11 cellular contexts compared by ENCODE assay signal in genomic region chr1:234530641-234531040, GRCh38. TPM values are rescaled to one million over a fixed set of nuclear protein-coding genes. Genes with fewer than 3 reads are reported as not detected.
DNase-seq lines count a peak whose midpoint lies in the region; ATAC-seq and TF ChIP-seq lines count a peak whose summit lies in the region.
"Had no signal": no experiment of that assay in that cellular context is flagged by ENCODE, and none has a peak within 500 bp of the region (broad histone marks: within the 10 kb centered on the region; RNA-seq: fewer than 3 reads in every experiment).

No MANE protein-coding gene starts in this region.

- no peak overlapping the region for H3K14ac ChIP-seq in mesenchymal stem cell (ENCODE audit: low read length in 2 of 2)

- WGBS in mesenchymal stem cell = 95% methylated on average over 7 of the region's 10 CpGs

- H3K36me3 Mint-ChIP-seq in GM23338 (ENCODE audit: low read depth) (no peaks in the 10 kb centered on the region), brain (no peaks in the 10 kb centered on the region)
- H3K36me3 Mint-ChIP-seq: CD4-positive, CD25-positive, alpha-beta regulatory T cell had no signal

- H3K27me3 ChIP-seq in GM23338 (ENCODE audit: insufficient read depth) = no peaks in the 10 kb centered on the region
- no peaks in the 10 kb centered on the region for H3K27me3 ChIP-seq in mesenchymal stem cell (ENCODE audit: control insufficient read depth in 1 of 2, insufficient read depth in 1 of 2, low read length in 2 of 2)
- no peaks in the 10 kb centered on the region for H3K27me3 ChIP-seq in stomach smooth muscle (ENCODE audit: control insufficient read depth in 1 of 2, insufficient read depth in 2 of 2, low read length in 2 of 2)
- no peaks in the 10 kb centered on the region for H3K27me3 ChIP-seq in effector memory CD4-positive, alpha-beta T cell (replicated peaks; ENCODE audit: control insufficient read depth, insufficient read depth, low read length, poor library complexity, severe bottlenecking)

- H3K4me1 ChIP-seq in GM23338 (ENCODE audit: insufficient read depth) = peaks cover 7% of the 10 kb centered on the region; the same call in 1 of the 2 replicates
- H3K4me1 ChIP-seq in mesenchymal stem cell (ENCODE audit: control insufficient read depth, insufficient read depth, low read depth, low read length) = peaks cover 9% of the 10 kb centered on the region
- H3K4me1 ChIP-seq in stomach smooth muscle (ENCODE audit: control insufficient read depth, insufficient read depth, low read length) = peaks cover 69% of the 10 kb centered on the region
- H3K4me1 ChIP-seq in effector memory CD4-positive, alpha-beta T cell (ENCODE audit: control insufficient read depth, insufficient read depth, low read length, poor library complexity, severe bottlenecking) = no peaks in the 10 kb centered on the region

- H3K9ac ChIP-seq in mesenchymal stem cell (ENCODE audit: low read length) = peak overlapping the region; percentile 94
- peak overlapping the region in 1 of 2 donors; percentile 64 for H3K9ac ChIP-seq in stomach smooth muscle (ENCODE audit: low read length in 2 of 2)

- no peak overlapping the region for H3K23ac ChIP-seq in mesenchymal stem cell (ENCODE audit: low read length in 2 of 2)

- no peaks in the 10 kb centered on the region for H3K79me2 ChIP-seq in GM23338 (replicated peaks; ENCODE audit: insufficient read depth)

- TF ChIP-seq CTCF in GM23338 (conservative IDR thresholded peaks at IDR 0.05; ENCODE audit: low read depth in 2 of 2) = no peak
- no peak for TF ChIP-seq CTCF in brain (conservative IDR thresholded peaks at IDR 0.05)

- H3F3A ChIP-seq in GM23338 (replicated peaks; ENCODE audit: low read depth) = 0 out of 2 replicates have a peak, but pooled peaks cover 3% of the 10 kb centered on the region

- H3K9me3 Mint-ChIP-seq in GM23338 (no peaks in the 10 kb centered on the region), brain (peaks cover 0 to 17% (median 3%) of the 10 kb centered on the region in 5 experiments)
- H3K9me3 Mint-ChIP-seq: CD4-positive, CD25-positive, alpha-beta regulatory T cell had no signal

- H3K4ac ChIP-seq in mesenchymal stem cell (ENCODE audit: low read depth in 1 of 2, low read length in 2 of 2) = no peak overlapping the region

- H3K9me3 ChIP-seq in mesenchymal stem cell (ENCODE audit: control insufficient read depth, low read length) (no peaks in the 10 kb centered on the region), stomach smooth muscle (ENCODE audit: control insufficient read depth in 2 of 2, low read length in 2 of 2) (no peaks in the 10 kb centered on the region)
- no peaks in the 10 kb centered on the region for H3K9me3 ChIP-seq in effector memory CD4-positive, alpha-beta T cell (ENCODE audit: control insufficient read depth, low read length)

- H2BK5ac ChIP-seq in mesenchymal stem cell (ENCODE audit: low read depth, low read length, poor library complexity, severe bottlenecking) = no peak overlapping the region

- H3K18ac ChIP-seq in mesenchymal stem cell (ENCODE audit: low read depth in 1 of 2, low read length in 2 of 2) = no peak overlapping the region

- H3K9me2 ChIP-seq in GM23338 (ENCODE audit: insufficient read depth) = no peaks in the 10 kb centered on the region

- no peak overlapping the region for H2AK5ac ChIP-seq in mesenchymal stem cell (ENCODE audit: low read length, severe bottlenecking)

- H3K27me3 Mint-ChIP-seq in GM23338 (ENCODE audit: insufficient read depth, low read depth, poor library complexity) = peaks cover 7% of the 10 kb centered on the region
- peaks cover 4% of the 10 kb centered on the region for H3K27me3 Mint-ChIP-seq in brain

- H3K27ac ChIP-seq in GM23338 (ENCODE audit: low read depth) = no peak overlapping the region
- H3K27ac ChIP-seq in mesenchymal stem cell (ENCODE audit: low read length, poor library complexity, severe bottlenecking) = no peak overlapping the region
- peak overlapping the region; percentile 100 for H3K27ac ChIP-seq in stomach smooth muscle (ENCODE audit: low read length)
- H3K27ac ChIP-seq in effector memory CD4-positive, alpha-beta T cell (ENCODE audit: insufficient read depth, low read length, poor library complexity, severe bottlenecking) = no peak overlapping the region

- H3K4me1 Mint-ChIP-seq in GM23338 = peaks cover 38% of the 10 kb centered on the region
- H3K4me1 Mint-ChIP-seq in brain = peaks cover 99% of the 10 kb centered on the region

- no peak overlapping the region for H2BK15ac ChIP-seq in mesenchymal stem cell (ENCODE audit: low read depth, poor library complexity, severe bottlenecking)

- H3K4me3 ChIP-seq in GM23338 (no peak overlapping the region), mesenchymal stem cell (ENCODE audit: insufficient read depth in 1 of 2, low read depth in 1 of 2, low read length in 2 of 2) (peak overlapping the region in 1 of 2 experiments; percentile 61), stomach smooth muscle (ENCODE audit: low read length in 2 of 2) (peak overlapping the region in 1 of 2 donors; percentile 69)
- H3K4me3 ChIP-seq in effector memory CD4-positive, alpha-beta T cell (ENCODE audit: insufficient read depth, low read depth, low read length, poor library complexity, severe bottlenecking) = no peak overlapping the region

- H2BK12ac ChIP-seq in mesenchymal stem cell (ENCODE audit: low read length in 2 of 2) = no peak overlapping the region

- H2AFZ ChIP-seq in GM23338 (0 out of 2 replicates have a peak overlapping the region, but pooled peaks have one; percentile 99), mesenchymal stem cell (ENCODE audit: low read depth, low read length) (no peak overlapping the region)

- H4K91ac ChIP-seq in mesenchymal stem cell (ENCODE audit: low read length) = no peak overlapping the region

- no peaks in the 10 kb centered on the region for H3K36me3 ChIP-seq in GM23338 (ENCODE audit: insufficient read depth)
- H3K36me3 ChIP-seq in mesenchymal stem cell (ENCODE audit: control insufficient read depth in 1 of 2, insufficient read depth in 2 of 2, low read depth in 1 of 2, low read length in 2 of 2) = no peaks in the 10 kb centered on the region
- H3K36me3 ChIP-seq in stomach smooth muscle (ENCODE audit: control insufficient read depth in 2 of 2, insufficient read depth in 2 of 2, low read length in 2 of 2) = no peaks in the 10 kb centered on the region
- H3K36me3 ChIP-seq in effector memory CD4-positive, alpha-beta T cell (ENCODE audit: control insufficient read depth, insufficient read depth, low read length) = no peaks in the 10 kb centered on the region

- H3K4me2 ChIP-seq in GM23338 (no peak overlapping the region), mesenchymal stem cell (ENCODE audit: low read length, poor library complexity, severe bottlenecking) (no peak overlapping the region)

- H3K27ac Mint-ChIP-seq in GM23338 (no peak overlapping the region), brain (peak overlapping the region; percentile 52 to 100 (median 99))
- H3K27ac Mint-ChIP-seq: CD4-positive, CD25-positive, alpha-beta regulatory T cell had no signal

- no peak overlapping the region for H4K8ac ChIP-seq in mesenchymal stem cell (ENCODE audit: low read length)

- H3K4me3 Mint-ChIP-seq in GM23338 (no peak overlapping the region; the same call in 2 of the 3 replicates), brain (peak overlapping the region in 4 of 5 experiments; percentile 6 to 77 (median 54))
- H3K4me3 Mint-ChIP-seq: CD4-positive, CD25-positive, alpha-beta regulatory T cell had no signal

- H4K20me1 ChIP-seq in GM23338 (replicated peaks; ENCODE audit: insufficient read depth) = no peaks in the 10 kb centered on the region

- no peaks in the 10 kb centered on the region for H3K79me1 ChIP-seq in mesenchymal stem cell (replicated peaks; ENCODE audit: low read length, poor library complexity, severe bottlenecking)

- no peak; the same call in 2 of the 3 replicates for ATAC-seq in GM23338

- H2BK120ac ChIP-seq in mesenchymal stem cell (ENCODE audit: low read depth, low read length) = no peak overlapping the region

- no peak for DNase-seq in GM23338 (ENCODE audit: low spot score)
- no peak for DNase-seq in mesenchymal stem cell
- DNase-seq in stimulated activated CD4-positive, alpha-beta T cell treated with anti-CD3 and anti-CD28 coated beads, Interleukin-4, amount 100 ng/mL, for 1 hour = no peak
- no peak for DNase-seq in effector memory CD4-positive, alpha-beta T cell
- DNase-seq in SW480 (ENCODE audit: low spot score) = no peak
- no peak for DNase-seq in nucleus accumbens (lab: John Stamatoyannopoulos, UW)
- DNase-seq: amniotic stem cell; CD4-positive, CD25-positive, alpha-beta regulatory T cell; NCI-H146 had no signal

TF ChIP-seq in GM23338, 12 proteins besides CTCF, POLR2A, EP300 and RAD21 (continues in another document):
- no peak for TF ChIP-seq CREB1 (CRISPR knock-in tag; IDR thresholded peaks at IDR 0.05; ENCODE audit: low read depth)
- TF ChIP-seq, protein P1, sequence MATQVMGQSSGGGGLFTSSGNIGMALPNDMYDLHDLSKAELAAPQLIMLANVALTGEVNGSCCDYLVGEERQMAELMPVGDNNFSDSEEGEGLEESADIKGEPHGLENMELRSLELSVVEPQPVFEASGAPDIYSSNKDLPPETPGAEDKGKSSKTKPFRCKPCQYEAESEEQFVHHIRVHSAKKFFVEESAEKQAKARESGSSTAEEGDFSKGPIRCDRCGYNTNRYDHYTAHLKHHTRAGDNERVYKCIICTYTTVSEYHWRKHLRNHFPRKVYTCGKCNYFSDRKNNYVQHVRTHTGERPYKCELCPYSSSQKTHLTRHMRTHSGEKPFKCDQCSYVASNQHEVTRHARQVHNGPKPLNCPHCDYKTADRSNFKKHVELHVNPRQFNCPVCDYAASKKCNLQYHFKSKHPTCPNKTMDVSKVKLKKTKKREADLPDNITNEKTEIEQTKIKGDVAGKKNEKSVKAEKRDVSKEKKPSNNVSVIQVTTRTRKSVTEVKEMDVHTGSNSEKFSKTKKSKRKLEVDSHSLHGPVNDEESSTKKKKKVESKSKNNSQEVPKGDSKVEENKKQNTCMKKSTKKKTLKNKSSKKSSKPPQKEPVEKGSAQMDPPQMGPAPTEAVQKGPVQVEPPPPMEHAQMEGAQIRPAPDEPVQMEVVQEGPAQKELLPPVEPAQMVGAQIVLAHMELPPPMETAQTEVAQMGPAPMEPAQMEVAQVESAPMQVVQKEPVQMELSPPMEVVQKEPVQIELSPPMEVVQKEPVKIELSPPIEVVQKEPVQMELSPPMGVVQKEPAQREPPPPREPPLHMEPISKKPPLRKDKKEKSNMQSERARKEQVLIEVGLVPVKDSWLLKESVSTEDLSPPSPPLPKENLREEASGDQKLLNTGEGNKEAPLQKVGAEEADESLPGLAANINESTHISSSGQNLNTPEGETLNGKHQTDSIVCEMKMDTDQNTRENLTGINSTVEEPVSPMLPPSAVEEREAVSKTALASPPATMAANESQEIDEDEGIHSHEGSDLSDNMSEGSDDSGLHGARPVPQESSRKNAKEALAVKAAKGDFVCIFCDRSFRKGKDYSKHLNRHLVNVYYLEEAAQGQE (IDR thresholded peaks at IDR 0.05; ENCODE audit: unreplicated experiment) = no peak

RNA-seq across cellular contexts. Expression of gene TARBP1, which starts 51.7 kb away (rescaled TPM):
- total RNA-seq in GM23338 (2014; rRNA removed; shearing (Covaris generic)) = 18.8 and 44.8 TPM in 2 replicates
- polyA plus RNA-seq in GM23338 (2016; fragmentation: Nextera tagmentation; extraction: Ambion mirVana) = 14.9 and 17.4 TPM in 2 replicates
- polyA plus RNA-seq in brain (ENCODE audit: insufficient read depth, low read depth, low replicate concordance) = 5.4 TPM
- 8.1 TPM for polyA plus RNA-seq in mesenchymal stem cell (2013, experiment 1 of 2)
- 6.9 TPM for polyA plus RNA-seq in mesenchymal stem cell (2013, experiment 2 of 2)
